22 cellular contexts compared by ENCODE assay signal in genomic region chr3:112394008-112394616, GRCh38.
DNase-seq lines count a peak whose midpoint lies in the region; ATAC-seq and TF ChIP-seq lines count a peak whose summit lies in the region.
"Had no signal": no experiment of that assay in that cellular context is flagged by ENCODE, and none has a peak within 500 bp of the region (broad histone marks: within the 10 kb centered on the region; RNA-seq: fewer than 3 reads in every experiment).

No MANE protein-coding gene starts in this region.

- no peak for ATAC-seq in GM21367 (IDR thresholded peaks at IDR 0.05; ENCODE audit: unreplicated experiment)
- ATAC-seq in stimulated activated effector memory CD8-positive, alpha-beta T cell treated with anti-CD3 and anti-CD28 coated beads, Interleukin-12 subunit alpha, Interleukin-12 subunit beta, amount 100 ng/mL, for 72 hours = no peak
- ATAC-seq: foreskin keratinocyte, left ventricle myocardium superior had no signal

- no peak overlapping the region for H3K4me3 Mint-ChIP-seq in stimulated activated effector memory CD8-positive, alpha-beta T cell treated with anti-CD3 and anti-CD28 coated beads, Interleukin-12 subunit alpha, Interleukin-12 subunit beta, amount 100 ng/mL, for 72 hours
- H3K4me3 Mint-ChIP-seq: brain; stimulated activated naive CD8-positive, alpha-beta T cell treated with anti-CD3 and anti-CD28 coated beads, Interleukin-15, Interleukin-2, amounts not matched to agents 100 ng/mL and 50 ng/mL, for 24 hours had no signal

- H3K9ac ChIP-seq in adipocyte (ENCODE audit: low read length) = peak overlapping the region; percentile 68

- H3K4me1 Mint-ChIP-seq in stimulated activated effector memory CD8-positive, alpha-beta T cell treated with anti-CD3 and anti-CD28 coated beads, Interleukin-12 subunit alpha, Interleukin-12 subunit beta, amount 100 ng/mL, for 72 hours = peaks cover 8% of the 10 kb centered on the region

- TF ChIP-seq CTCF in AG04450 (IDR thresholded peaks at IDR 0.05; ENCODE audit: low read depth, low read length) (no peak), fibroblast of mammary gland (conservative IDR thresholded peaks at IDR 0.05; ENCODE audit: control insufficient read depth, insufficient read depth, low read depth, low read length) (no peak), neutrophil (IDR thresholded peaks at IDR 0.05) (no peak), GM10266 (IDR thresholded peaks at IDR 0.05; ENCODE audit: control insufficient read depth, insufficient read depth, low read depth, missing control alignments) (no peak)

- no peaks in the 10 kb centered on the region for H3K36me3 Mint-ChIP-seq in stimulated activated effector memory CD8-positive, alpha-beta T cell treated with anti-CD3 and anti-CD28 coated beads, Interleukin-12 subunit alpha, Interleukin-12 subunit beta, amount 100 ng/mL, for 72 hours
- H3K36me3 Mint-ChIP-seq: brain had no signal

- H3K27ac ChIP-seq in AG04450 (ENCODE audit: low read depth, low read length) (peak overlapping the region; percentile 65), neutrophil (peak overlapping the region; percentile 15)
- H3K27ac ChIP-seq: foreskin keratinocyte had no signal

- no peaks in the 10 kb centered on the region for H3K36me3 ChIP-seq in adipocyte (ENCODE audit: control insufficient read depth, insufficient read depth, low read length, severe bottlenecking)
- H3K36me3 ChIP-seq in neutrophil = no peaks in the 10 kb centered on the region

- peaks cover 71% of the 10 kb centered on the region for H3K4me1 ChIP-seq in adipocyte (ENCODE audit: control insufficient read depth, insufficient read depth, low read length)
- H3K4me1 ChIP-seq in neutrophil (ENCODE audit: control insufficient read depth in 1 of 2, insufficient read depth in 1 of 2, low read depth in 1 of 2, low read length in 1 of 2) = peaks cover 61 to 71% of the 10 kb centered on the region in 2 experiments

- H3K4me3 ChIP-seq in AG04450 (ENCODE audit: low read depth, low read length) (no peak overlapping the region), adipocyte (ENCODE audit: low read length) (peak overlapping the region; percentile 66), fibroblast of mammary gland (ENCODE audit: control insufficient read depth, low read depth, low read length) (no peak overlapping the region), neutrophil (ENCODE audit: low read depth in 1 of 2, low read length in 1 of 2) (no peak overlapping the region)

- H3K9me3 Mint-ChIP-seq in stimulated activated effector memory CD8-positive, alpha-beta T cell treated with anti-CD3 and anti-CD28 coated beads, Interleukin-12 subunit alpha, Interleukin-12 subunit beta, amount 100 ng/mL, for 72 hours = peaks cover 4% of the 10 kb centered on the region

- no peak overlapping the region for H3K27ac Mint-ChIP-seq in stimulated activated effector memory CD8-positive, alpha-beta T cell treated with anti-CD3 and anti-CD28 coated beads, Interleukin-12 subunit alpha, Interleukin-12 subunit beta, amount 100 ng/mL, for 72 hours
- H3K27ac Mint-ChIP-seq: stimulated activated naive CD8-positive, alpha-beta T cell treated with anti-CD3 and anti-CD28 coated beads, Interleukin-15, Interleukin-2, amounts not matched to agents 100 ng/mL and 50 ng/mL, for 24 hours had no signal

- H3K27me3 ChIP-seq in AG04450 (ENCODE audit: control insufficient read depth, insufficient read depth, low read length) (no peaks in the 10 kb centered on the region), adipocyte (replicated peaks; ENCODE audit: control insufficient read depth, insufficient read depth, low read length) (no peaks in the 10 kb centered on the region), neutrophil (no peaks in the 10 kb centered on the region)
- H3K27me3 ChIP-seq: foreskin keratinocyte had no signal

- POLR2A ChIA-PET in AG04450 (lab: Yijun Ruan, JAX) = interaction anchor here (1.0 kb wide), 1 partner anchor 282 kb away, joined by 4 read pairs; no protein-coding TSS in a partner anchor

- DNase-seq in AG04450 (ENCODE audit: low read depth, low spot score) (peak; percentile 18), adipocyte (ENCODE audit: low read depth) (peak; percentile 52), fibroblast of mammary gland (ENCODE audit: low read depth) (peak; percentile 34), GM10266 (ENCODE audit: extremely low spot score) (no peak), CD1c-positive myeloid dendritic cell (ENCODE audit: extremely low spot score) (no peak)
- DNase-seq in stimulated activated effector memory CD8-positive, alpha-beta T cell treated with anti-CD3 and anti-CD28 coated beads, Interleukin-12 subunit alpha, Interleukin-12 subunit beta, amount 100 ng/mL, for 72 hours (ENCODE audit: low spot score in 2 of 2) = no peak
- DNase-seq: ACHN; activated CD4-positive, alpha-beta T cell treated with anti-CD3 and anti-CD28 coated beads for 1 hour; activated CD8-positive, alpha-beta memory T cell treated with anti-CD3 and anti-CD28 coated beads, Interleukin-2, amount 50 U/mL, for 4 hours; activated naive CD4-positive, alpha-beta T cell treated with Interleukin-2 at 50 U/mL for 16 hours; Caco-2; foreskin keratinocyte; H7; left ventricle myocardium superior; NCI-H1694; NCI-H446; Right ventricle myocardium superior; T-helper 2 cell had no signal

- CTCF ChIA-PET in AG04450 (lab: Charles Lee) = no interaction called here

- no peaks in the 10 kb centered on the region for H3K9me3 ChIP-seq in AG04450 (ENCODE audit: control insufficient read depth, insufficient read depth, low read length)
- peaks cover 8% of the 10 kb centered on the region for H3K9me3 ChIP-seq in adipocyte (ENCODE audit: control insufficient read depth, low read length)
- no peaks in the 10 kb centered on the region for H3K9me3 ChIP-seq in neutrophil

Comparison
In these comparisons a context has a peak if more than half of its experiments do, and no peak if none do; other contexts are left out.
1. DNase-seq: peak in AG04450 (single experiment), adipocyte (single experiment) and fibroblast of mammary gland (single experiment); none in GM10266 (single experiment), CD1c-positive myeloid dendritic cell (single experiment) and stimulated activated effector memory CD8-positive, alpha-beta T cell treated with anti-CD3 and anti-CD28 coated beads, Interleukin-12 subunit alpha, Interleukin-12 subunit beta, amount 100 ng/mL, for 72 hours (0 of 2).